10 cellular contexts compared by ENCODE assay signal in the genomic region with DNA sequence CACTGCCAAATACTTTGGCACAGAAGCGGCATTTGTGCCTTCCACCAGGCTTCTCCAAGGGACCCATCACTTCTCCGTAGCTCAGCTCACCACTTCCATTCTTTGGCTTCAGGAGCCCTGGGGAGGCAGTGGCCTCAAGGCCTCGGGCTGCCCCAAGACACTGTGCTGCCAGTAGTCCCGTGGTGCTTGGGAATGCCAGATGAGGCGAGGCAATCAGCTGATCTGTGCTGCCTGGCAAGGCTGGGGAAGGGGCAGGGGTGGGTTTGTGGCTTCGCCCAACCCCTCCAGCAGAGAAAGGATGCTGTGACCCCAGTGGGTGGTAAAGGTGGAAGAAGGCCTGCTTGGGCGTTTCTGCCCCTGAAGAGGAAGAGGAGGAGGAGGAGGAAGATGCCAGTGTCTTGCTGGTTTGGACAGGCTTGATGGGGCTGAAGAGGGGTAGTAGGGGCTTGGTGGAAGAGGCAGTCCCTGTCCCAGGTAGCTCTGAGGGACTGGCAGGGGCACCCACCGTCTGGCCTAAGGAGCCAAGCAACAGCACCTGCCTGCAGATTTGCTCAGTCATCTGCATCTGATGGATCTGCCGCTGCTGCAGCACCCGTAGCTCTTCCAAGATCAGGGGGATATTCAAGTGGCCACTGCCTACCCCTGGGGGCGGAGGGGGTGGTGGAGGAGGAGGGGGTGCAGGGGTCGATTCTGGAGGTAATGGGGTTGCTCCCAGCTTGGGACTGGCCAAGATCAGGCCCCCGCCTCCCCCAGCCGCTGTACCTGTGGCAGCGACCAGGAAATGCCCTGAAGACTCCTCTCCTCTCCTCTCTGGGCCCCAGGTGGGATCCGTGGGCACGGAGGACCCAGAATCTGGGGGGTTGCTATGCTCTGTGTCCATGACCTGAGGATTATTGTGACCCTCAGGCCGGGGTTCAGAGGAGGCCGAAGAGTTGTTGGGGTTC. TPM values are rescaled to one million over a fixed set of nuclear protein-coding genes. Genes with fewer than 3 reads are reported as not detected.
DNase-seq lines count a peak whose midpoint lies in the region; ATAC-seq, FAIRE-seq and TF ChIP-seq lines count a peak whose summit lies in the region.
"Had no signal": no experiment of that assay in that cellular context is flagged by ENCODE, and none has a peak within 500 bp of the region (broad histone marks: within the 10 kb centered on the region; RNA-seq: fewer than 3 reads in every experiment).

No MANE protein-coding gene starts in this region.

- H3K27me3 Mint-ChIP-seq in CD14-positive monocyte (ENCODE audit: low read depth in 3 of 3) (peaks cover 37 to 49% (median 46%) of the 10 kb centered on the region in 3 donors), endodermal cell (ENCODE audit: insufficient read depth) (no peaks in the 10 kb centered on the region)

- peaks cover 14% of the 10 kb centered on the region for H3K4me1 Mint-ChIP-seq in CD14-positive monocyte
- peaks cover 67% of the 10 kb centered on the region for H3K4me1 Mint-ChIP-seq in endodermal cell

- FAIRE-seq in H54 (lab: Jason Lieb, UNC), result no peak

- no peak for TF ChIP-seq CTCF in CD14-positive monocyte (IDR thresholded peaks at IDR 0.05)
- no peak for TF ChIP-seq CTCF in OCI-LY1 (IDR thresholded peaks at IDR 0.05; ENCODE audit: low read length)
- TF ChIP-seq CTCF in endodermal cell (conservative IDR thresholded peaks at IDR 0.05), result no peak

- H3K27me3 ChIP-seq in OCI-LY1 (ENCODE audit: insufficient read depth, low read length), result no peaks in the 10 kb centered on the region; the same call in 1 of the 2 replicates
- H3K27me3 ChIP-seq in endodermal cell (ENCODE audit: control insufficient read depth, insufficient read depth, low read length, poor library complexity, severe bottlenecking), result no peaks in the 10 kb centered on the region
- H3K27me3 ChIP-seq in neuron (ENCODE audit: insufficient read depth, low read length), result no peaks in the 10 kb centered on the region

- H3K36me3 Mint-ChIP-seq in CD14-positive monocyte (peaks cover 0 to 2% of the 10 kb centered on the region in 2 donors), endodermal cell (ENCODE audit: low read depth) (peaks cover 45% of the 10 kb centered on the region)

- H4K20me1 ChIP-seq in OCI-LY1 (ENCODE audit: insufficient read depth, low read length), result no peaks in the 10 kb centered on the region

- H3K36me3 ChIP-seq in OCI-LY1 (ENCODE audit: insufficient read depth, low read length), result no peaks in the 10 kb centered on the region
- peaks cover 37% of the 10 kb centered on the region for H3K36me3 ChIP-seq in endodermal cell (ENCODE audit: control insufficient read depth, insufficient read depth, low read length)
- H3K36me3 ChIP-seq in neuron (ENCODE audit: insufficient read depth, low read length), result peaks cover 58% of the 10 kb centered on the region

- H3K27ac ChIP-seq in OCI-LY1 (ENCODE audit: low read depth, low read length, poor library complexity, severe bottlenecking) (no peak overlapping the region), endodermal cell (ENCODE audit: low read depth, low read length) (no peak overlapping the region)

- H3K9me3 Mint-ChIP-seq in CD14-positive monocyte, result peaks cover 0 to 4% (median 0%) of the 10 kb centered on the region in 7 donors
- H3K9me3 Mint-ChIP-seq in endodermal cell, result no peaks in the 10 kb centered on the region

- no peaks in the 10 kb centered on the region for H3K9me3 ChIP-seq in OCI-LY1 (ENCODE audit: low read length)
- no peaks in the 10 kb centered on the region for H3K9me3 ChIP-seq in endodermal cell (ENCODE audit: control insufficient read depth, low read length)
- H3K9me3 ChIP-seq in neuron (ENCODE audit: low read length), result peaks cover 2% of the 10 kb centered on the region

- H3K9me2 ChIP-seq in OCI-LY1 (ENCODE audit: low read depth, low read length), result no peaks in the 10 kb centered on the region

- H2AFZ ChIP-seq in OCI-LY1 (ENCODE audit: low read length), result no peak overlapping the region
- no peak overlapping the region for H2AFZ ChIP-seq in neuron (ENCODE audit: low read depth, low read length)

- peak overlapping the region; percentile 53; the same call in 1 of the 2 replicates for H3K4me2 ChIP-seq in OCI-LY1 (ENCODE audit: low read length)

- intact Hi-C loops in CD14-positive monocyte (cut with micrococcal nuclease), result no loop called here

- 80 to 81% methylated on average over 12 to 19 of the region's 19 CpGs for WGBS in endodermal cell (ENCODE audit: insufficient coverage in 1 of 2, insufficient read length in 1 of 2), 2 experiments

- H3F3A ChIP-seq in OCI-LY1 (ENCODE audit: insufficient read depth, low read length), result no peaks in the 10 kb centered on the region

- no peaks in the 10 kb centered on the region for H3K79me2 ChIP-seq in OCI-LY1 (ENCODE audit: insufficient read depth, low read length)

- peak overlapping the region; percentile 75 to 82 for H3K4me3 Mint-ChIP-seq in CD14-positive monocyte
- H3K4me3 Mint-ChIP-seq in endodermal cell, result peak overlapping the region; percentile 85

- ATAC-seq in HG02588 (IDR thresholded peaks at IDR 0.05; ENCODE audit: unreplicated experiment), result no peak

- no peak overlapping the region for H3K4me3 ChIP-seq in OCI-LY1 (ENCODE audit: low read depth, low read length, poor library complexity, severe bottlenecking)
- H3K4me3 ChIP-seq in endodermal cell (ENCODE audit: low read length), result peak overlapping the region; percentile 86
- H3K4me3 ChIP-seq in neuron (ENCODE audit: low read length), result peak overlapping the region; percentile 89

- no peak for DNase-seq in CD14-positive monocyte (ENCODE audit: low spot score)
- no peak for DNase-seq in endodermal cell
- DNase-seq in cerebellum (ENCODE audit: low spot score), result no peak
- no peak for DNase-seq in H54 (ENCODE audit: insufficient read length, low spot score)
- no peak for DNase-seq in GM19238 (ENCODE audit: insufficient read length, low spot score)
- DNase-seq: erythroblast; stimulated activated CD4-positive, alpha-beta T cell treated with anti-CD3 and anti-CD28 coated beads, Interleukin-12 subunit alpha, Interleukin-12 subunit beta, amount 100 ng/mL, for 4 hours had no signal

- no peak overlapping the region for H3K9ac ChIP-seq in OCI-LY1 (ENCODE audit: low read length)
- peak overlapping the region; percentile 76 for H3K9ac ChIP-seq in endodermal cell (ENCODE audit: extremely low read depth, low read length, poor library complexity, severe bottlenecking)

- TF ChIP-seq POLR2A in H54 (IDR thresholded peaks at IDR 0.05; ENCODE audit: low read depth, low read length), result no peak

- H3K27ac Mint-ChIP-seq in CD14-positive monocyte (no peak overlapping the region), endodermal cell (peak overlapping the region; percentile 99)

- H3K4me1 ChIP-seq in OCI-LY1 (ENCODE audit: insufficient read depth, low read length, severe bottlenecking) (peaks cover 17% of the 10 kb centered on the region), endodermal cell (ENCODE audit: control insufficient read depth, insufficient read depth, low read length) (peaks cover 19% of the 10 kb centered on the region), neuron (ENCODE audit: insufficient read depth, low read length) (peaks cover 35% of the 10 kb centered on the region)

RNA-seq across cellular contexts. Expression of gene SALL2, which starts 1.3 kb away (rescaled TPM):
- not detected for polyA plus RNA-seq in CD14-positive monocyte
- total RNA-seq in endodermal cell, result 100 to 1,000 TPM in 1 of 2 donors, 10 to 100 TPM in 1; 78.6 to 120 TPM
- 153 TPM for polyA plus RNA-seq in endodermal cell (2013, experiment 1 of 2)
- polyA plus RNA-seq in endodermal cell (2013, experiment 2 of 2), result 133 TPM
- total RNA-seq in cerebellum, result 23.7 TPM

RNA-seq across cellular contexts. Expression of gene METTL3, which starts 13.7 kb away (rescaled TPM):
- polyA plus RNA-seq in CD14-positive monocyte, result 10 to 100 TPM in 1 of 2 donors, 1 to 10 TPM in 1; 9.5 to 10.8 TPM
- 10 to 100 TPM; 63.2 to 64.7 TPM for total RNA-seq in endodermal cell
- 69.5 TPM for polyA plus RNA-seq in endodermal cell (2013, experiment 1 of 2)
- polyA plus RNA-seq in endodermal cell (2013, experiment 2 of 2), result 62.7 TPM
- total RNA-seq in cerebellum, result 77.7 TPM

RNA-seq across cellular contexts. Expression of gene TOX4, which starts 47.9 kb away (rescaled TPM):
- polyA plus RNA-seq in CD14-positive monocyte, result 10 to 100 TPM; 68.5 to 73.1 TPM
- 10 to 100 TPM; 60.0 to 61.5 TPM for total RNA-seq in endodermal cell
- polyA plus RNA-seq in endodermal cell (2013, experiment 1 of 2), result 46.4 TPM
- 40.8 TPM for polyA plus RNA-seq in endodermal cell (2013, experiment 2 of 2)
- total RNA-seq in cerebellum, result 32.8 TPM

RNA-seq across cellular contexts. Expression of gene RAB2B, which starts 48.1 kb away (rescaled TPM):
- 1 to 10 TPM; 2.1 to 5.1 TPM for polyA plus RNA-seq in CD14-positive monocyte
- total RNA-seq in endodermal cell (10 to 100 TPM; 41.2 to 42.9 TPM), cerebellum (33.9 TPM)
- 33.2 TPM for polyA plus RNA-seq in endodermal cell (2013, experiment 1 of 2)
- 30.2 TPM for polyA plus RNA-seq in endodermal cell (2013, experiment 2 of 2)

RNA-seq across cellular contexts. Expression of gene OR10G3, which starts 55.0 kb away (rescaled TPM):
- not detected for polyA plus RNA-seq in CD14-positive monocyte
- total RNA-seq in endodermal cell (not detected), cerebellum (not detected)
- not detected for polyA plus RNA-seq in endodermal cell (2013, experiment 1 of 2)
- polyA plus RNA-seq in endodermal cell (2013, experiment 2 of 2), result not detected
